Comparison of ENCODE assay signal across 1 cellular context in genomic region chr6:89221971-89222887, GRCh38.
TF ChIP-seq lines count a peak whose summit lies in the region.

No MANE protein-coding gene starts in this region.

TF ChIP-seq in SK-N-SH, 30 proteins besides CTCF, POLR2A, EP300 and RAD21 (continued from another document):
- TF ChIP-seq PBX3 (IDR thresholded peaks at IDR 0.05) (peak; percentile 41; the same call in 1 of the 2 replicates), TCF12 (IDR thresholded peaks at IDR 0.05) (peak; percentile 35; the same call in 1 of the 2 replicates), CHD2 (IDR thresholded peaks at IDR 0.05; ENCODE audit: low read length, partially characterized antibody) (no peak)
